9 cellular contexts compared by ENCODE assay signal in genomic region chr10:124152781-124153600, GRCh38. TPM values are rescaled to one million over a fixed set of nuclear protein-coding genes. Genes with fewer than 3 reads are reported as not detected.
A peak's percentile ranks its signal among the peaks of the same experiment; 100 is the strongest.
DNase-seq lines count a peak whose midpoint lies in the region; ATAC-seq and TF ChIP-seq lines count a peak whose summit lies in the region.
"Had no signal": no experiment of that assay in that cellular context is flagged by ENCODE, and none has a peak within 500 bp of the region (broad histone marks: within the 10 kb centered on the region; RNA-seq: fewer than 3 reads in every experiment).

No MANE protein-coding gene starts in this region.

- TF ChIP-seq CTCF in RWPE1 (conservative IDR thresholded peaks at IDR 0.05; ENCODE audit: low read depth) (no peak), astrocyte of the spinal cord (IDR thresholded peaks at IDR 0.05; ENCODE audit: low read depth, low read length) (no peak), kidney epithelial cell (IDR thresholded peaks at IDR 0.05; ENCODE audit: insufficient read depth, low read length, poor library complexity, severe bottlenecking) (no peak)

- H3K36me3 ChIP-seq in HUES48 (ENCODE audit: control insufficient read depth, insufficient read depth, low read length) (no peaks in the 10 kb centered on the region), kidney epithelial cell (ENCODE audit: control insufficient read depth, insufficient read depth, low read length) (no peaks in the 10 kb centered on the region)

- H3K4me3 ChIP-seq in HUES48 (ENCODE audit: low read depth, low read length) (no peak overlapping the region), astrocyte of the spinal cord (ENCODE audit: low read depth, low read length) (no peak overlapping the region), kidney epithelial cell (ENCODE audit: low read depth, low read length) (no peak overlapping the region)
- H3K4me3 ChIP-seq: SK-N-MC had no signal

- no peaks in the 10 kb centered on the region for H3K9me3 ChIP-seq in HUES48 (ENCODE audit: control insufficient read depth, insufficient read depth, low read length)

- peak; percentile 73 for ATAC-seq in GM21423 (IDR thresholded peaks at IDR 0.05; ENCODE audit: unreplicated experiment)

- no peak overlapping the region for H3K9ac ChIP-seq in HUES48 (ENCODE audit: low read depth, low read length)

- CTCF ChIA-PET in RWPE1 (lab: Yijun Ruan, JAX): interaction anchor here (0.6 to 2.2 kb wide), 5 partner anchors 27 to 239 kb away, joined by 3 to 14 read pairs (median 4); no protein-coding TSS in a partner anchor

- H3K4me1 ChIP-seq in HUES48 (ENCODE audit: control insufficient read depth, insufficient read depth, low read length): peaks cover 24% of the 10 kb centered on the region

- in situ Hi-C loops in astrocyte of the spinal cord (cut with HindIII; ENCODE audit: low sequenced_read_pairs) (no loop called here), G401 (cut with HindIII; ENCODE audit: low sequenced_read_pairs) (no loop called here)

- peak; percentile 88 for DNase-seq in COR-L47 (lab: John Stamatoyannopoulos, UW)
- peak; percentile 100 for DNase-seq in RWPE1 (ENCODE audit: low spot score)
- peak; percentile 92 for DNase-seq in astrocyte of the spinal cord (ENCODE audit: low read depth, low spot score)
- peak; percentile 97 for DNase-seq in kidney epithelial cell (ENCODE audit: low read depth)
- DNase-seq in stimulated activated CD4-positive, alpha-beta T cell treated with anti-CD3 and anti-CD28 coated beads, Interleukin-2, amount 100 ng/mL, for 4 hours (ENCODE audit: low read depth): peak; percentile 20
- no peak for DNase-seq in G401 (ENCODE audit: low spot score)

- no peaks in the 10 kb centered on the region for H3K27me3 ChIP-seq in HUES48 (ENCODE audit: control insufficient read depth, insufficient read depth, low read length)
- no peaks in the 10 kb centered on the region for H3K27me3 ChIP-seq in kidney epithelial cell (ENCODE audit: control insufficient read depth, insufficient read depth, low read length)

- POLR2A ChIA-PET in RWPE1 (lab: Yijun Ruan, JAX; ENCODE audit: low non-redundant PET): interaction anchor here (0.6 to 1.9 kb wide), 4 partner anchors 19 to 190 kb away, joined by 3 to 9 read pairs (median 4); partner anchors contain the start of gene CHST15

- H3K27ac ChIP-seq in HUES48 (ENCODE audit: low read depth, low read length): peak overlapping the region; percentile 83
- H3K27ac ChIP-seq in RWPE1: peak overlapping the region; percentile 99
- H3K27ac ChIP-seq: SK-N-MC had no signal

RNA-seq across cellular contexts. Expression of gene CHST15, which starts 59.6 kb away (rescaled TPM):
- total RNA-seq in kidney epithelial cell: 18.1 and 24.2 TPM in 2 replicates
- not detected in 2 replicates for total RNA-seq in G401 (2014; rRNA removed; shearing (Covaris generic))

Comparison
In these comparisons a context has a peak if more than half of its experiments do, and no peak if none do; other contexts are left out.
1. RNA of gene CHST15, which starts 59.6 kb away (total RNA-seq): 18.1 to 24.2 TPM in kidney epithelial cell; not detected in G401; every median in the first group is over 10 times any median in the second.